ENCODE assay signal across 24 cellular contexts in genomic region chr3:106281231-106281630, GRCh38.
DNase-seq lines count a peak whose midpoint lies in the region; ATAC-seq and TF ChIP-seq lines count a peak whose summit lies in the region.
"Had no signal": no experiment of that assay in that cellular context is flagged by ENCODE, and none has a peak within 500 bp of the region (broad histone marks: within the 10 kb centered on the region; RNA-seq: fewer than 3 reads in every experiment).

No MANE protein-coding gene starts in this region.

- TF ChIP-seq CTCF in AG10803 (conservative IDR thresholded peaks at IDR 0.05; ENCODE audit: low read length) (no peak), hepatocyte (IDR thresholded peaks at IDR 0.05; ENCODE audit: poor library complexity) (no peak)

- H4K20me1 ChIP-seq in hepatocyte (ENCODE audit: insufficient read depth, poor library complexity, severe bottlenecking) = no peaks in the 10 kb centered on the region

- no peaks in the 10 kb centered on the region for H3K79me2 ChIP-seq in hepatocyte
- H3K79me2 ChIP-seq: parathyroid adenoma had no signal

- H3K4me1 ChIP-seq in adipocyte (ENCODE audit: control insufficient read depth, insufficient read depth, low read length) = no peaks in the 10 kb centered on the region
- H3K4me1 ChIP-seq in hepatocyte (ENCODE audit: insufficient read depth) = peaks cover 18% of the 10 kb centered on the region
- no peaks in the 10 kb centered on the region for H3K4me1 ChIP-seq in aorta (ENCODE audit: control insufficient read depth in 1 of 2, insufficient read depth in 2 of 2, low read length in 2 of 2)
- H3K4me1 ChIP-seq: gastroesophageal sphincter, parathyroid adenoma, vagina had no signal

- intact Hi-C loops in aorta (cut with DNase I) = no loop called here

- H2AFZ ChIP-seq in hepatocyte = no peak overlapping the region
- H2AFZ ChIP-seq: parathyroid adenoma had no signal

- H3K9me2 ChIP-seq in hepatocyte (replicated peaks; ENCODE audit: insufficient read depth) = no peaks in the 10 kb centered on the region

- H3K27me3 ChIP-seq in adipocyte (replicated peaks; ENCODE audit: control insufficient read depth, insufficient read depth, low read length) = no peaks in the 10 kb centered on the region
- H3K27me3 ChIP-seq in hepatocyte = no peaks in the 10 kb centered on the region
- no peaks in the 10 kb centered on the region for H3K27me3 ChIP-seq in aorta (ENCODE audit: control insufficient read depth in 1 of 2, insufficient read depth in 2 of 2, low read length in 1 of 2)
- H3K27me3 ChIP-seq: gastroesophageal sphincter, vagina had no signal

- peak overlapping the region; percentile 8 for H3K4me2 ChIP-seq in hepatocyte

- no peak for ATAC-seq in activated CD4-positive, CD25-positive, alpha-beta regulatory T cell treated with anti-CD3 and anti-CD28 coated beads, Interleukin-2, amount 50 U/mL, for 24 hours
- no peak for ATAC-seq in aorta (ENCODE audit: low FRiP score)
- ATAC-seq: activated CD4-positive, alpha-beta T cell treated with anti-CD3 and anti-CD28 coated beads for 36 hours; gastroesophageal sphincter; GM12878; K562; natural killer cell; stimulated activated memory B cell treated with anti-CD40 and anti-IgM and Interleukin-4, amounts not matched to agents 10 μg/mL and 1 μg/mL and 100 μg/mL, for 72 hours had no signal

- H3K36me3 ChIP-seq in adipocyte (ENCODE audit: control insufficient read depth, insufficient read depth, low read length, severe bottlenecking) = no peaks in the 10 kb centered on the region
- no peaks in the 10 kb centered on the region for H3K36me3 ChIP-seq in hepatocyte (replicated peaks; ENCODE audit: insufficient read depth, low read depth)
- no peaks in the 10 kb centered on the region for H3K36me3 ChIP-seq in aorta (ENCODE audit: control insufficient read depth in 1 of 2, insufficient read depth in 2 of 2, low read length in 1 of 2)
- H3K36me3 ChIP-seq: gastroesophageal sphincter, vagina had no signal

- H3K27ac ChIP-seq in hepatocyte (peak overlapping the region; percentile 41), aorta (ENCODE audit: low read depth in 1 of 2, low read length in 2 of 2) (no peak overlapping the region)
- H3K27ac ChIP-seq: epithelial cell of prostate, gastroesophageal sphincter, parathyroid adenoma, vagina had no signal

- H3K4me3 ChIP-seq in AG10803 (ENCODE audit: low read length) = no peak overlapping the region
- H3K4me3 ChIP-seq in adipocyte (ENCODE audit: low read length) = no peak overlapping the region
- H3K4me3 ChIP-seq in hepatocyte = no peak overlapping the region
- H3K4me3 ChIP-seq in aorta (ENCODE audit: low read length in 2 of 2) = no peak overlapping the region
- H3K4me3 ChIP-seq: gastroesophageal sphincter, GM12878, K562, vagina had no signal

- H3K9me3 ChIP-seq in adipocyte (ENCODE audit: control insufficient read depth, low read length) (no peaks in the 10 kb centered on the region), hepatocyte (ENCODE audit: low read depth) (no peaks in the 10 kb centered on the region), aorta (ENCODE audit: control insufficient read depth, low read length) (no peaks in the 10 kb centered on the region)
- H3K9me3 ChIP-seq: gastroesophageal sphincter, vagina had no signal

- no peak overlapping the region for H3K9ac ChIP-seq in adipocyte (ENCODE audit: low read length)
- H3K9ac ChIP-seq: parathyroid adenoma had no signal

- WGBS in hepatocyte (ENCODE audit: low lambda C conversion rate, missing lambda C conversion rate) = 5% methylated on average over 2 of the region's 2 CpGs
- WGBS in aorta, 2 donors = 8 to 11% methylated on average over 2 of the region's 2 CpGs

- DNase-seq in AG10803 (ENCODE audit: low read depth) (peak; percentile 41), NCI-H1694 (lab: John Stamatoyannopoulos, UW) (peak; percentile 36), adipocyte (ENCODE audit: low read depth) (peak; percentile 61), hepatocyte (ENCODE audit: low spot score) (peak; percentile 19), SK-N-DZ (ENCODE audit: low spot score) (no peak), aorta (no peak)
- no peak for DNase-seq in activated CD4-positive, alpha-beta T cell treated with anti-CD3 and anti-CD28 coated beads for 48 hours
- DNase-seq: ACHN; activated CD4-positive, alpha-beta T cell treated with anti-CD3 and anti-CD28 coated beads for 36 hours; activated naive CD8-positive, alpha-beta T cell treated with anti-CD3 and anti-CD28 coated beads, Interleukin-2, amount 10 ng/mL, durations not matched to agents 7 days and 5 days; caudate nucleus; kidney glomerular epithelial cell; mesendoderm; natural killer cell; NCI-H187; NCI-H226 had no signal

Comparison
In these comparisons a context has a peak if more than half of its experiments do, and no peak if none do; other contexts are left out.
1. DNase-seq: peak in AG10803 (single experiment), NCI-H1694 (single experiment), adipocyte (single experiment) and hepatocyte (single experiment); none in SK-N-DZ (single experiment), activated CD4-positive, alpha-beta T cell treated with anti-CD3 and anti-CD28 coated beads for 48 hours (single experiment) and aorta (0 of 2).